ENCODE assay signal across 2 cellular contexts in the genomic region with DNA sequence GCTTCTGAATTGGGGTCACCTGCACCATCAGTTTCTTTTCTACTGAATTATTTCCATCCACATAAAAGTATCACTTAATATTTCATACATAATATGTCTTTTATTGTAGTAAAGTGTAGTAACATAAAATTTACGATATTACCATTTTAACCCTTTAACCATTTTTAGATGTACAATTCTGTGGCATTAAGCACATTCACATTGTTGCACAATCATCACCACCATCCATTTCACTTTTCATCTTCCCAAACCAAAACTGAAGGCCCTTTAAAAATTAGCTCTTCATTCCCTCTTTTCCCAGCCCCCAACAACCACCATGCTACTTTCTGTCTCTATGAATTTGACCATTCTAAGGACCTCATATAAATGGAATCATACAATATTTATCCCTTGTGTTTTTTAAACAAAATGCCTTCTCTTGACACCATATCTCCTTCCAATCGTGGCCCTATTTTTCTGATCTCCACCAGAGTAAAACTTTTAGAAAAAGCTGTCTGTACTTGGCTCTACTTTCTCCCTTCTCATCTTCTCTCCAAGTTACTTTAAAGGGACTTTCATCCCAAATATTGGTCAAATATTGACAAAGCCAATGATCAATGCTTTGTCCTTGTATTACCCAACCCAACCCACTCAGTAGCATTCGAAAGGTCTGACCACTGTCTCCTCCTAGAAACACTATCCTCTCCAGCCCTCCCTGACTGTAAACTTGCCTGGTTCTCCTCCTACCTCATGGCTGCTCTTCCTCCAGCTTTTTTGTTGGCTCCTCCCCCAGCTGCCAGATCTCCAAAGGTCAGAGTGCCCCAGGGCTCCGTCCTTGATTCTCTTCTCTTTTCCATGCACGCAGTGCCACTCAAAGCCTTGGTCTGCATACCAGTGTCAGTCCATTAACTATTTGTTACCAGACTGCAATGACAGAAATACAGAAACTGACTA.
TF ChIP-seq lines count a peak whose summit lies in the region.

No MANE protein-coding gene starts in this region.

TF ChIP-seq in IMR-90, 13 proteins besides CTCF, POLR2A, EP300 and RAD21:
- TF ChIP-seq CEBPB (IDR thresholded peaks at IDR 0.05; ENCODE audit: low read depth, low read length) (peak; percentile 69), BHLHE40 (IDR thresholded peaks at IDR 0.05; ENCODE audit: low read depth, low read length) (no peak)

TF ChIP-seq in K562, 482 proteins besides CTCF, POLR2A, EP300 and RAD21 (continues in another document):
- TF ChIP-seq NFATC3 (IDR thresholded peaks at IDR 0.05) (peak; percentile 20; the same call in 1 of the 2 replicates), POLR2B (IDR thresholded peaks at IDR 0.05; ENCODE audit: low read depth, partially characterized antibody) (peak; percentile 40), JUNB (CRISPR knock-in tag; conservative IDR thresholded peaks at IDR 0.05) (no peak), SMARCB1 (IDR thresholded peaks at IDR 0.05; ENCODE audit: insufficient read length, low read depth) (no peak), SIN3B (IDR thresholded peaks at IDR 0.05; ENCODE audit: low read depth) (no peak), IRF9 (tag; IDR thresholded peaks at IDR 0.05) (peak; percentile 62; the same call in 1 of the 2 replicates), CCNT2 (IDR thresholded peaks at IDR 0.05; ENCODE audit: borderline replicate concordance, extremely low read depth, insufficient read length, low read depth, low read length) (no peak), NR2C1 (IDR thresholded peaks at IDR 0.05) (peak; percentile 61), NR2C1 (tag; IDR thresholded peaks at IDR 0.05) (peak; percentile 61), IFI16 (CRISPR knock-in tag; IDR thresholded peaks at IDR 0.05) (no peak), ZNF444 (CRISPR knock-in tag; IDR thresholded peaks at IDR 0.05) (no peak), NFE2 (IDR thresholded peaks at IDR 0.05; ENCODE audit: low read depth) (no peak), NFRKB (IDR thresholded peaks at IDR 0.05; ENCODE audit: low read depth) (peak; percentile 51; the same call in 1 of the 2 replicates), HDGF (IDR thresholded peaks at IDR 0.05) (peak; percentile 35; the same call in 1 of the 2 replicates), CREB1 (IDR thresholded peaks at IDR 0.05) (no peak), CREB1 (CRISPR knock-in tag; IDR thresholded peaks at IDR 0.05) (no peak), TRIM24 (IDR thresholded peaks at IDR 0.05) (0 out of 4 replicates have a peak, but pooled peaks of 1 of the 2 experiments have one; percentile 8), JUND (IDR thresholded peaks at IDR 0.05; ENCODE audit: borderline replicate concordance, low read depth, low read length) (no peak), JUND (tag; IDR thresholded peaks at IDR 0.05; ENCODE audit: borderline replicate concordance, low read depth, low read length) (0 out of 3 replicates have a peak, but pooled peaks have one; percentile 12), PKNOX1 (IDR thresholded peaks at IDR 0.05) (peak; percentile 23; the same call in 1 of the 2 replicates), ZBTB1 (CRISPR knock-in tag; IDR thresholded peaks at IDR 0.05; ENCODE audit: borderline replicate concordance, low read depth) (no peak), ZNF174 (CRISPR knock-in tag; IDR thresholded peaks at IDR 0.05) (no peak), RAD51 (IDR thresholded peaks at IDR 0.05; ENCODE audit: borderline replicate concordance, low read depth) (no peak), FOS (IDR thresholded peaks at IDR 0.05; ENCODE audit: extremely low read depth, insufficient read length) (no peak), L3MBTL2 (IDR thresholded peaks at IDR 0.05) (0 out of 2 replicates have a peak, but pooled peaks have one; percentile 15), JUN (IDR thresholded peaks at IDR 0.05; ENCODE audit: borderline replicate concordance, low read depth, low read length) (no peak), JUN (CRISPR knock-in tag; IDR thresholded peaks at IDR 0.05; ENCODE audit: borderline replicate concordance) (no peak), CEBPG (CRISPR knock-in tag; IDR thresholded peaks at IDR 0.05) (no peak), CEBPG (tag; conservative IDR thresholded peaks at IDR 0.05 in 1 of 2, IDR thresholded peaks at IDR 0.05 in 1 of 2) (peak; percentile 73 to 89), BACH1 (tag; IDR thresholded peaks at IDR 0.05) (no peak), MYNN (IDR thresholded peaks at IDR 0.05) (no peak), MYNN (CRISPR knock-in tag; IDR thresholded peaks at IDR 0.05) (no peak), CBFB (CRISPR knock-in tag; IDR thresholded peaks at IDR 0.05) (no peak), EHMT2 (IDR thresholded peaks at IDR 0.05) (peak; percentile 56)
- TF ChIP-seq, protein P1, sequence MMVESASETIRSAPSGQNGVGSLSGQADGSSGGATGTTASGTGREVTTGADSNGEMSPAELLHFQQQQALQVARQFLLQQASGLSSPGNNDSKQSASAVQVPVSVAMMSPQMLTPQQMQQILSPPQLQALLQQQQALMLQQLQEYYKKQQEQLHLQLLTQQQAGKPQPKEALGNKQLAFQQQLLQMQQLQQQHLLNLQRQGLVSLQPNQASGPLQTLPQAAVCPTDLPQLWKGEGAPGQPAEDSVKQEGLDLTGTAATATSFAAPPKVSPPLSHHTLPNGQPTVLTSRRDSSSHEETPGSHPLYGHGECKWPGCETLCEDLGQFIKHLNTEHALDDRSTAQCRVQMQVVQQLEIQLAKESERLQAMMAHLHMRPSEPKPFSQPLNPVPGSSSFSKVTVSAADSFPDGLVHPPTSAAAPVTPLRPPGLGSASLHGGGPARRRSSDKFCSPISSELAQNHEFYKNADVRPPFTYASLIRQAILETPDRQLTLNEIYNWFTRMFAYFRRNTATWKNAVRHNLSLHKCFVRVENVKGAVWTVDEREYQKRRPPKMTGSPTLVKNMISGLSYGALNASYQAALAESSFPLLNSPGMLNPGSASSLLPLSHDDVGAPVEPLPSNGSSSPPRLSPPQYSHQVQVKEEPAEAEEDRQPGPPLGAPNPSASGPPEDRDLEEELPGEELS (CRISPR knock-in tag; IDR thresholded peaks at IDR 0.05; ENCODE audit: borderline replicate concordance): no peak
- TF ChIP-seq, protein P2, sequence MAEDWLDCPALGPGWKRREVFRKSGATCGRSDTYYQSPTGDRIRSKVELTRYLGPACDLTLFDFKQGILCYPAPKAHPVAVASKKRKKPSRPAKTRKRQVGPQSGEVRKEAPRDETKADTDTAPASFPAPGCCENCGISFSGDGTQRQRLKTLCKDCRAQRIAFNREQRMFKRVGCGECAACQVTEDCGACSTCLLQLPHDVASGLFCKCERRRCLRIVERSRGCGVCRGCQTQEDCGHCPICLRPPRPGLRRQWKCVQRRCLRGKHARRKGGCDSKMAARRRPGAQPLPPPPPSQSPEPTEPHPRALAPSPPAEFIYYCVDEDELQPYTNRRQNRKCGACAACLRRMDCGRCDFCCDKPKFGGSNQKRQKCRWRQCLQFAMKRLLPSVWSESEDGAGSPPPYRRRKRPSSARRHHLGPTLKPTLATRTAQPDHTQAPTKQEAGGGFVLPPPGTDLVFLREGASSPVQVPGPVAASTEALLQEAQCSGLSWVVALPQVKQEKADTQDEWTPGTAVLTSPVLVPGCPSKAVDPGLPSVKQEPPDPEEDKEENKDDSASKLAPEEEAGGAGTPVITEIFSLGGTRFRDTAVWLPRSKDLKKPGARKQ (CRISPR knock-in tag; IDR thresholded peaks at IDR 0.05): no peak
- TF ChIP-seq, protein P3, sequence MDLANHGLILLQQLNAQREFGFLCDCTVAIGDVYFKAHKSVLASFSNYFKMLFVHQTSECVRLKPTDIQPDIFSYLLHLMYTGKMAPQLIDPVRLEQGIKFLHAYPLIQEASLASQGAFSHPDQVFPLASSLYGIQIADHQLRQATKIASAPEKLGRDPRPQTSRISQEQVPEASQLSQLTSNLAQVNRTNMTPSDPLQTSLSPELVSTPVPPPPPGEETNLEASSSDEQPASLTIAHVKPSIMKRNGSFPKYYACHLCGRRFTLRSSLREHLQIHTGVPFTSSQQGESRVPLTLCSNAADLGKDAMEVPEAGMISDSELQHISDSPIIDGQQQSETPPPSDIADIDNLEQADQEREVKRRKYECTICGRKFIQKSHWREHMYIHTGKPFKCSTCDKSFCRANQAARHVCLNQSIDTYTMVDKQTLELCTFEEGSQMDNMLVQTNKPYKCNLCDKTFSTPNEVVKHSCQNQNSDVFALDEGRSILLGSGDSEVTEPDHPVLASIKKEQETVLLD (IDR thresholded peaks at IDR 0.05): 0 out of 2 replicates have a peak, but pooled peaks have one; percentile 27
- TF ChIP-seq, protein P4, sequence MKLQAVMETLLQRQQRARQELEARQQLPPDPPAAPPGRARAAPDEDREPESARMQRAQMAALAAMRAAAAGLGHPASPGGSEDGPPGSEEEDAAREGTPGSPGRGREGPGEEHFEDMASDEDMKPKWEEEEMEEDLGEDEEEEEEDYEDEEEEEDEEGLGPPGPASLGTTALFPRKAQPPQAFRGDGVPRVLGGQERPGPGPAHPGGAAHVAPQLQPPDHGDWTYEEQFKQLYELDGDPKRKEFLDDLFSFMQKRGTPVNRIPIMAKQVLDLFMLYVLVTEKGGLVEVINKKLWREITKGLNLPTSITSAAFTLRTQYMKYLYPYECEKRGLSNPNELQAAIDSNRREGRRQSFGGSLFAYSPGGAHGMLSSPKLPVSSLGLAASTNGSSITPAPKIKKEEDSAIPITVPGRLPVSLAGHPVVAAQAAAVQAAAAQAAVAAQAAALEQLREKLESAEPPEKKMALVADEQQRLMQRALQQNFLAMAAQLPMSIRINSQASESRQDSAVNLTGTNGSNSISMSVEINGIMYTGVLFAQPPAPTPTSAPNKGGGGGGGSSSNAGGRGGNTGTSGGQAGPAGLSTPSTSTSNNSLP (IDR thresholded peaks at IDR 0.05; ENCODE audit: borderline replicate concordance, low read depth, low read length): 0 out of 2 replicates have a peak, but pooled peaks have one; percentile 7
- TF ChIP-seq, protein P5, sequence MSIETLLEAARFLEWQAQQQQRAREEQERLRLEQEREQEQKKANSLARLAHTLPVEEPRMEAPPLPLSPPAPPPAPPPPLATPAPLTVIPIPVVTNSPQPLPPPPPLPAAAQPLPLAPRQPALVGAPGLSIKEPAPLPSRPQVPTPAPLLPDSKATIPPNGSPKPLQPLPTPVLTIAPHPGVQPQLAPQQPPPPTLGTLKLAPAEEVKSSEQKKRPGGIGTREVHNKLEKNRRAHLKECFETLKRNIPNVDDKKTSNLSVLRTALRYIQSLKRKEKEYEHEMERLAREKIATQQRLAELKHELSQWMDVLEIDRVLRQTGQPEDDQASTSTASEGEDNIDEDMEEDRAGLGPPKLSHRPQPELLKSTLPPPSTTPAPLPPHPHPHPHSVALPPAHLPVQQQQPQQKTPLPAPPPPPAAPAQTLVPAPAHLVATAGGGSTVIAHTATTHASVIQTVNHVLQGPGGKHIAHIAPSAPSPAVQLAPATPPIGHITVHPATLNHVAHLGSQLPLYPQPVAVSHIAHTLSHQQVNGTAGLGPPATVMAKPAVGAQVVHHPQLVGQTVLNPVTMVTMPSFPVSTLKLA (conservative IDR thresholded peaks at IDR 0.05): 0 out of 4 replicates have a peak, but pooled peaks of 1 of the 2 experiments have one; percentile 16
- TF ChIP-seq, protein P6, sequence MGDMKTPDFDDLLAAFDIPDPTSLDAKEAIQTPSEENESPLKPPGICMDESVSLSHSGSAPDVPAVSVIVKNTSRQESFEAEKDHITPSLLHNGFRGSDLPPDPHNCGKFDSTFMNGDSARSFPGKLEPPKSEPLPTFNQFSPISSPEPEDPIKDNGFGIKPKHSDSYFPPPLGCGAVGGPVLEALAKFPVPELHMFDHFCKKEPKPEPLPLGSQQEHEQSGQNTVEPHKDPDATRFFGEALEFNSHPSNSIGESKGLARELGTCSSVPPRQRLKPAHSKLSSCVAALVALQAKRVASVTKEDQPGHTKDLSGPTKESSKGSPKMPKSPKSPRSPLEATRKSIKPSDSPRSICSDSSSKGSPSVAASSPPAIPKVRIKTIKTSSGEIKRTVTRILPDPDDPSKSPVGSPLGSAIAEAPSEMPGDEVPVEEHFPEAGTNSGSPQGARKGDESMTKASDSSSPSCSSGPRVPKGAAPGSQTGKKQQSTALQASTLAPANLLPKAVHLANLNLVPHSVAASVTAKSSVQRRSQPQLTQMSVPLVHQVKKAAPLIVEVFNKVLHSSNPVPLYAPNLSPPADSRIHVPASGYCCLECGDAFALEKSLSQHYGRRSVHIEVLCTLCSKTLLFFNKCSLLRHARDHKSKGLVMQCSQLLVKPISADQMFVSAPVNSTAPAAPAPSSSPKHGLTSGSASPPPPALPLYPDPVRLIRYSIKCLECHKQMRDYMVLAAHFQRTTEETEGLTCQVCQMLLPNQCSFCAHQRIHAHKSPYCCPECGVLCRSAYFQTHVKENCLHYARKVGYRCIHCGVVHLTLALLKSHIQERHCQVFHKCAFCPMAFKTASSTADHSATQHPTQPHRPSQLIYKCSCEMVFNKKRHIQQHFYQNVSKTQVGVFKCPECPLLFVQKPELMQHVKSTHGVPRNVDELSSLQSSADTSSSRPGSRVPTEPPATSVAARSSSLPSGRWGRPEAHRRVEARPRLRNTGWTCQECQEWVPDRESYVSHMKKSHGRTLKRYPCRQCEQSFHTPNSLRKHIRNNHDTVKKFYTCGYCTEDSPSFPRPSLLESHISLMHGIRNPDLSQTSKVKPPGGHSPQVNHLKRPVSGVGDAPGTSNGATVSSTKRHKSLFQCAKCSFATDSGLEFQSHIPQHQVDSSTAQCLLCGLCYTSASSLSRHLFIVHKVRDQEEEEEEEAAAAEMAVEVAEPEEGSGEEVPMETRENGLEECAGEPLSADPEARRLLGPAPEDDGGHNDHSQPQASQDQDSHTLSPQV (IDR thresholded peaks at IDR 0.05): peak; percentile 66
- TF ChIP-seq, protein P7, sequence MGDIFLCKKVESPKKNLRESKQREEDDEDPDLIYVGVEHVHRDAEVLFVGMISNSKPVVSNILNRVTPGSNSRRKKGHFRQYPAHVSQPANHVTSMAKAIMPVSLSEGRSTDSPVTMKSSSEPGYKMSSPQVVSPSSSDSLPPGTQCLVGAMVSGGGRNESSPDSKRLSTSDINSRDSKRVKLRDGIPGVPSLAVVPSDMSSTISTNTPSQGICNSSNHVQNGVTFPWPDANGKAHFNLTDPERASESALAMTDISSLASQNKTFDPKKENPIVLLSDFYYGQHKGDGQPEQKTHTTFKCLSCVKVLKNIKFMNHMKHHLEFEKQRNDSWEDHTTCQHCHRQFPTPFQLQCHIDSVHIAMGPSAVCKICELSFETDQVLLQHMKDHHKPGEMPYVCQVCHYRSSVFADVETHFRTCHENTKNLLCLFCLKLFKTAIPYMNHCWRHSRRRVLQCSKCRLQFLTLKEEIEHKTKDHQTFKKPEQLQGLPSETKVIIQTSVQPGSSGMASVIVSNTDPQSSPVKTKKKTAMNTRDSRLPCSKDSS (IDR thresholded peaks at IDR 0.05; ENCODE audit: low read depth, partially characterized antibody): no peak
